8 cellular contexts compared by ENCODE assay signal in genomic region chr19:55640577-55641375, GRCh38. TPM values are rescaled to one million over a fixed set of nuclear protein-coding genes. Genes with fewer than 3 reads are reported as not detected.
DNase-seq lines count a peak whose midpoint lies in the region; ATAC-seq and TF ChIP-seq lines count a peak whose summit lies in the region.

A gene with protein sequence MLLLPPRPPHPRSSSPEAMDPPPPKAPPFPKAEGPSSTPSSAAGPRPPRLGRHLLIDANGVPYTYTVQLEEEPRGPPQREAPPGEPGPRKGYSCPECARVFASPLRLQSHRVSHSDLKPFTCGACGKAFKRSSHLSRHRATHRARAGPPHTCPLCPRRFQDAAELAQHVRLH (plus strand): TSS chr19:55641002. CDS start chr19:55642509, 1,507 bp downstream.

- POLR2A ChIA-PET in HEK293T (lab: Yijun Ruan, JAX) = interaction anchor here (1.5 to 1.8 kb wide), 3 partner anchors 14 to 37 kb away, joined by 3 read pairs; partner anchors contain the start of gene U2AF2

- peak; percentile 44 to 59 for ATAC-seq in activated T-cell treated with anti-CD3 and anti-CD28 coated beads, Interleukin-2, amount 50 U/mL, for 72 hours (replicated peaks in 1 of 2)
- no peak for ATAC-seq in GM18520 (IDR thresholded peaks at IDR 0.05; ENCODE audit: unreplicated experiment)

- H3K36me3 Mint-ChIP-seq in activated T-cell treated with anti-CD3 and anti-CD28 coated beads, Interleukin-2, amount 50 U/mL, for 72 hours (ENCODE audit: insufficient read depth in 2 of 2) = peaks cover 7 to 18% of the 10 kb centered on the region in 2 donors

- CTCF ChIA-PET in HEK293T (lab: Yijun Ruan, JAX) = interaction anchor here (0.7 to 1.3 kb wide), 2 partner anchors 12 to 41 kb away, joined by 4 to 5 read pairs; partner anchors contain the start of gene ZNF524

- DNase-seq in DMS114 treated with DMSO at 0.1 percent for 48 hours (lab: John Stamatoyannopoulos, UW; ENCODE audit: unreplicated experiment) (peak; percentile 77), HEK293T (ENCODE audit: extremely low spot score) (peak; percentile 66), NT2/D1 (ENCODE audit: low read depth, low spot score) (no peak), esophagus squamous epithelium (lab: John Stamatoyannopoulos, UW) (no peak)
- peak; percentile 72 to 78 for DNase-seq in activated T-cell treated with anti-CD3 and anti-CD28 coated beads, Interleukin-2, amount 50 U/mL, for 72 hours

- peaks cover 19% of the 10 kb centered on the region for H3K4me1 ChIP-seq in NT2/D1 (ENCODE audit: insufficient read depth, insufficient read length)
- peaks cover 60 to 94% (median 68%) of the 10 kb centered on the region in 3 donors for H3K4me1 ChIP-seq in esophagus squamous epithelium
- peaks cover 49% of the 10 kb centered on the region for H3K4me1 ChIP-seq in mucosa of stomach (ENCODE audit: control insufficient read depth, insufficient read depth, low read length)
- H3K4me1 ChIP-seq in subcutaneous abdominal adipose tissue (ENCODE audit: control insufficient read depth in 5 of 5, insufficient read depth in 5 of 5, low read length in 5 of 5) = peaks cover 13 to 84% (median 78%) of the 10 kb centered on the region in 5 donors

- no peak for TF ChIP-seq CTCF in esophagus squamous epithelium (IDR thresholded peaks at IDR 0.05)

- peak within 1 kb of the TSS; percentile 82 for H3K27ac Mint-ChIP-seq in activated T-cell treated with anti-CD3 and anti-CD28 coated beads, Interleukin-2, amount 50 U/mL, for 72 hours

- H3K27ac ChIP-seq in esophagus squamous epithelium (peak within 1 kb of the TSS; percentile 93 to 98 (median 96)), subcutaneous abdominal adipose tissue (ENCODE audit: low read depth, low read length) (peak within 1 kb of the TSS; percentile 85)

- H3K27me3 Mint-ChIP-seq in activated T-cell treated with anti-CD3 and anti-CD28 coated beads, Interleukin-2, amount 50 U/mL, for 72 hours (ENCODE audit: low read depth) = no peaks in the 10 kb centered on the region

- peak within 1 kb of the TSS; percentile 89 to 96 for H3K4me3 Mint-ChIP-seq in activated T-cell treated with anti-CD3 and anti-CD28 coated beads, Interleukin-2, amount 50 U/mL, for 72 hours

- H3K27me3 ChIP-seq in NT2/D1 (ENCODE audit: insufficient read depth, insufficient read length) (no peaks in the 10 kb centered on the region), esophagus squamous epithelium (no peaks in the 10 kb centered on the region), mucosa of stomach (ENCODE audit: control insufficient read depth, insufficient read depth, low read length) (no peaks in the 10 kb centered on the region), subcutaneous abdominal adipose tissue (ENCODE audit: control insufficient read depth in 5 of 5, insufficient read depth in 4 of 5, low read length in 5 of 5) (no peaks in the 10 kb centered on the region)

- H3K9me3 Mint-ChIP-seq in activated T-cell treated with anti-CD3 and anti-CD28 coated beads, Interleukin-2, amount 50 U/mL, for 72 hours = peaks cover 0 to 2% of the 10 kb centered on the region in 2 donors

- H3K4me1 Mint-ChIP-seq in activated T-cell treated with anti-CD3 and anti-CD28 coated beads, Interleukin-2, amount 50 U/mL, for 72 hours (ENCODE audit: low read depth) = peaks cover 76% of the 10 kb centered on the region

- 0% methylated on average over 8 to 15 of the region's 84 CpGs for WGBS in esophagus squamous epithelium, 2 donors

- H3K9me3 ChIP-seq in NT2/D1 (ENCODE audit: insufficient read depth, low read length) (no peaks in the 10 kb centered on the region), esophagus squamous epithelium (no peaks in the 10 kb centered on the region), mucosa of stomach (ENCODE audit: control insufficient read depth, low read length) (no peaks in the 10 kb centered on the region), subcutaneous abdominal adipose tissue (ENCODE audit: control insufficient read depth in 5 of 5, low read length in 5 of 5) (no peaks in the 10 kb centered on the region)

- peak within 1 kb of the TSS; percentile 94 for H3K9ac ChIP-seq in NT2/D1 (ENCODE audit: insufficient read length, low read depth)
- peak within 1 kb of the TSS; percentile 78 for H3K9ac ChIP-seq in mucosa of stomach (ENCODE audit: low read length)
- H3K9ac ChIP-seq in subcutaneous abdominal adipose tissue (ENCODE audit: low read length in 5 of 5) = peak within 1 kb of the TSS; percentile 48 to 89 (median 76)

- TF ChIP-seq POLR2A in esophagus squamous epithelium (IDR thresholded peaks at IDR 0.05) = peak in 1 of 4 donors; percentile 16

- H3K36me3 ChIP-seq in NT2/D1 (ENCODE audit: insufficient read depth, insufficient read length, low read length) (peaks cover 36% of the 10 kb centered on the region), esophagus squamous epithelium (peaks cover 0 to 24% (median 5%) of the 10 kb centered on the region in 3 donors), mucosa of stomach (ENCODE audit: control insufficient read depth, insufficient read depth, low read length) (no peaks in the 10 kb centered on the region), subcutaneous abdominal adipose tissue (ENCODE audit: control insufficient read depth in 5 of 5, insufficient read depth in 5 of 5, low read length in 5 of 5) (peaks cover 0 to 14% (median 11%) of the 10 kb centered on the region in 5 donors)

- H3K4me3 ChIP-seq in NT2/D1 (ENCODE audit: insufficient read length, low read depth) = peak within 1 kb of the TSS; percentile 72
- peak within 1 kb of the TSS; percentile 93 to 96 (median 95) for H3K4me3 ChIP-seq in esophagus squamous epithelium
- H3K4me3 ChIP-seq in mucosa of stomach (ENCODE audit: low read length) = peak within 1 kb of the TSS; percentile 36
- H3K4me3 ChIP-seq in subcutaneous abdominal adipose tissue (ENCODE audit: low read depth in 1 of 5, low read length in 5 of 5) = peak within 1 kb of the TSS; percentile 68 to 89 (median 76)

- intact Hi-C loops in esophagus squamous epithelium (cut with DNase I) = no loop called here

TF ChIP-seq in HEK293T, 16 proteins besides CTCF, POLR2A, EP300 and RAD21:
- TF ChIP-seq SP1 (IDR thresholded peaks at IDR 0.05) (no peak), FOXM1 (IDR thresholded peaks at IDR 0.05; ENCODE audit: borderline replicate concordance) (peak; percentile 11; the same call in 1 of the 2 replicates)
TF ChIP-seq in HEK293T: peak in this region for 1.

RNA-seq across cellular contexts. Expression of the gene that starts here (rescaled TPM):
- total RNA-seq in activated T-cell treated with anti-CD3 and anti-CD28 coated beads, Interleukin-2, amount 50 U/mL, for 72 hours = 10 to 100 TPM; 46.1 to 47.8 TPM
- 10 to 100 TPM in 3 of 4 donors, 1 to 10 TPM in 1; 8.8 to 19.1 (median 12.9) TPM for total RNA-seq in esophagus squamous epithelium

Comparison
In these comparisons a context has a peak if more than half of its experiments do, and no peak if none do; other contexts are left out.
1. DNase-seq: peak in DMS114 treated with DMSO at 0.1 percent for 48 hours (single experiment), HEK293T (single experiment) and activated T-cell treated with anti-CD3 and anti-CD28 coated beads, Interleukin-2, amount 50 U/mL, for 72 hours (2 of 2); none in NT2/D1 (single experiment) and esophagus squamous epithelium (single experiment).
2. H3K4me3 ChIP-seq: peak in every context shown above with its lines; median percentile 95 in esophagus squamous epithelium; 76 in subcutaneous abdominal adipose tissue; 72 in NT2/D1; 36 in mucosa of stomach.
3. Peak in every context shown above with its lines, with median percentiles within 50 percentile points of each other: H3K9ac ChIP-seq.